Comparison of ENCODE assay signal across 23 cellular contexts in genomic region chr19:7820588-7820987, GRCh38. TPM values are rescaled to one million over a fixed set of nuclear protein-coding genes. Genes with fewer than 3 reads are reported as not detected.
DNase-seq lines count a peak whose midpoint lies in the region; ATAC-seq and TF ChIP-seq lines count a peak whose summit lies in the region.
"Had no signal": no experiment of that assay in that cellular context is flagged by ENCODE, and none has a peak within 500 bp of the region (broad histone marks: within the 10 kb centered on the region; RNA-seq: fewer than 3 reads in every experiment).

No MANE protein-coding gene starts in this region.

- intact Hi-C loops in spleen (cut with DNase I; ENCODE audit: low total_unique reads) (no loop called here), dorsolateral prefrontal cortex (cut with DNase I) (no loop called here)

- H4K20me1 ChIP-seq in DND-41 (ENCODE audit: insufficient read depth, low read length) = no peaks in the 10 kb centered on the region
- H4K20me1 ChIP-seq: BLaER1 had no signal

- no peak overlapping the region for H3K9ac ChIP-seq in DND-41 (ENCODE audit: low read depth, low read length)
- H3K9ac ChIP-seq: BLaER1, GM23248 had no signal

- no peak overlapping the region for H3K4me2 ChIP-seq in DND-41 (ENCODE audit: insufficient read depth, low read length)
- H3K4me2 ChIP-seq: BLaER1 had no signal

- H3K27me3 ChIP-seq in DND-41 (ENCODE audit: insufficient read depth, low read length, poor library complexity) (peaks cover 12% of the 10 kb centered on the region), spleen (replicated peaks in 1 of 7) (peaks cover 0 to 54% (median 0%) of the 10 kb centered on the region in 7 donors), dorsolateral prefrontal cortex (no peaks in the 10 kb centered on the region)
- H3K27me3 ChIP-seq: BLaER1 had no signal

- no peak overlapping the region for H3K4me3 ChIP-seq in DND-41 (ENCODE audit: low read depth in 1 of 2, low read length in 2 of 2)
- H3K4me3 ChIP-seq in spleen = no peak overlapping the region
- no peak overlapping the region for H3K4me3 ChIP-seq in dorsolateral prefrontal cortex
- H3K4me3 ChIP-seq: BLaER1, GM23248 had no signal

- TF ChIP-seq POLR2A in spleen (IDR thresholded peaks at IDR 0.05) = no peak

- ATAC-seq in DND-41 (ENCODE audit: insufficient read depth, low read depth) (peak; percentile 35; the same call in 1 of the 3 replicates), SK-N-SH treated with all-trans-retinoic acid at 6 μM for 48 hours (no peak; the same call in 2 of the 3 replicates)
- ATAC-seq: CD8-positive, alpha-beta T cell; HCT116 had no signal

- no peak overlapping the region for H2AFZ ChIP-seq in DND-41 (ENCODE audit: low read depth, low read length)
- H2AFZ ChIP-seq: GM23248 had no signal

- TF ChIP-seq CTCF in DND-41 (IDR thresholded peaks at IDR 0.05; ENCODE audit: borderline replicate concordance, extremely low read depth, low read length, poor library complexity, severe bottlenecking) = no peak
- TF ChIP-seq CTCF in spleen (IDR thresholded peaks at IDR 0.05 in 8 of 11, conservative IDR thresholded peaks at IDR 0.05 in 3 of 11) = no peak
- no peak for TF ChIP-seq CTCF in dorsolateral prefrontal cortex (IDR thresholded peaks at IDR 0.05 in 54 of 56, conservative IDR thresholded peaks at IDR 0.05 in 2 of 56; ENCODE audit: low read depth in 1 of 56, partially characterized antibody in 56 of 56)

- H3K4me1 ChIP-seq in DND-41 (ENCODE audit: insufficient read depth, low read length) (no peaks in the 10 kb centered on the region), spleen (peaks cover 0 to 3% (median under 1%) of the 10 kb centered on the region in 6 donors)
- H3K4me1 ChIP-seq: Caco-2 had no signal

- DNase-seq in DND-41 = no peak
- peak; percentile 30 for DNase-seq in OCI-M1 (lab: John Stamatoyannopoulos, UW)
- DNase-seq in spleen = peak; percentile 2
- no peak for DNase-seq in hypothalamus (lab: John Stamatoyannopoulos, UW)
- no peak for DNase-seq in substantia nigra (lab: John Stamatoyannopoulos, UW)
- DNase-seq in dorsolateral prefrontal cortex = no peak
- DNase-seq: Caco-2; CD4-positive, CD25-positive, alpha-beta regulatory T cell; CD8-positive, alpha-beta T cell; DMS79; GF-D8; GM23248; H9 had no signal

- H3K27ac ChIP-seq in DND-41 (ENCODE audit: low read length) = no peak overlapping the region
- H3K27ac ChIP-seq in spleen = no peak overlapping the region
- no peak overlapping the region for H3K27ac ChIP-seq in substantia nigra (ENCODE audit: low read depth, low read length, poor library complexity, severe bottlenecking)
- no peak overlapping the region for H3K27ac ChIP-seq in dorsolateral prefrontal cortex
- H3K27ac ChIP-seq: 22Rv1, BLaER1, C4-2B, GM23248 had no signal

- H3K36me3 ChIP-seq in DND-41 (ENCODE audit: insufficient read depth, low read length) (no peaks in the 10 kb centered on the region), spleen (no peaks in the 10 kb centered on the region)
- H3K36me3 ChIP-seq: BLaER1 had no signal

- WGBS in spleen, 5 donors = 40 to 51% (median 42%) methylated on average over 3 of the region's 3 CpGs

- H3K9me3 ChIP-seq in DND-41 (ENCODE audit: insufficient read depth, low read length, severe bottlenecking) (peaks cover 4% of the 10 kb centered on the region), spleen (peaks cover 0 to 35% (median 25%) of the 10 kb centered on the region in 8 donors)
- H3K9me3 ChIP-seq: Caco-2 had no signal

- H3K79me2 ChIP-seq in DND-41 (ENCODE audit: insufficient read depth, low read length) = no peaks in the 10 kb centered on the region

TF ChIP-seq in SK-N-SH treated with all-trans-retinoic acid at 6 μM for 48 hours, 23 proteins besides CTCF, POLR2A, EP300 and RAD21:
- peak; percentile 31; the same call in 1 of the 2 replicates for TF ChIP-seq TCF4 (CRISPR knock-in tag; IDR thresholded peaks at IDR 0.05; ENCODE audit: borderline replicate concordance)
- TF ChIP-seq ZFP3 (CRISPR knock-in tag; IDR thresholded peaks at IDR 0.05) = no peak
TF ChIP-seq in SK-N-SH treated with all-trans-retinoic acid at 6 μM for 48 hours: peak in this region for 1.

RNA-seq across cellular contexts. Expression of gene EVI5L, which starts 9.4 kb away (rescaled TPM):
- total RNA-seq in spleen (10 to 100 TPM in 5 of 7 donors, 1 to 10 TPM in 2; 8.6 to 22.8 (median 13.8) TPM), dorsolateral prefrontal cortex (10 to 100 TPM; 47.6 to 92.0 (median 62.5) TPM)
- 1 to 10 TPM; 3.7 to 9.3 (median 3.7) TPM for polyA plus RNA-seq in spleen

RNA-seq across cellular contexts. Expression of gene PRR36, which starts 53.6 kb away (rescaled TPM):
- total RNA-seq in spleen = under 1 TPM in 4 of 7 donors, not detected in 3; 0.09 to 0.43 (median 0.21) TPM
- polyA plus RNA-seq in spleen = under 1 TPM; 0.02 to 0.06 (median 0.06) TPM
- 10 to 100 TPM; 15.0 to 72.0 (median 46.3) TPM for total RNA-seq in dorsolateral prefrontal cortex
- total RNA-seq: B cell, Daoy, GM23248 had no signal
- polyA plus RNA-seq: AG04450, GM23248 had no signal

RNA-seq across cellular contexts. Expression of gene CLEC4M, which starts 57.5 kb away (rescaled TPM):
- total RNA-seq in spleen (1 to 10 TPM in 1 of 7 donors, under 1 TPM in 1, not detected in 5; 0.89 to 3.3 TPM), dorsolateral prefrontal cortex (1 to 10 TPM in 18 of 120 experiments, under 1 TPM in 60, not detected in 42; 0.16 to 3.1 (median 0.61) TPM)
- polyA plus RNA-seq in spleen = under 1 TPM in 2 of 3 donors, not detected in 1; 0.12 to 0.26 TPM
- total RNA-seq: Caco-2; CD4-positive, CD25-positive, alpha-beta regulatory T cell; CD8-positive, alpha-beta T cell; Daoy; G401; GM23248; H1; H9 had no signal
- polyA plus RNA-seq: AG04450, GM23248, H1 had no signal

Comparison
In these comparisons a context has a peak if more than half of its experiments do, and no peak if none do; other contexts are left out.
1. DNase-seq: peak in OCI-M1 (single experiment) and spleen (single experiment); none in DND-41 (single experiment), hypothalamus (0 of 51), substantia nigra (0 of 49) and dorsolateral prefrontal cortex (0 of 10).
2. RNA of gene PRR36, which starts 53.6 kb away (total RNA-seq): 15.0 to 72.0 TPM in dorsolateral prefrontal cortex; 0.09 to 0.43 TPM in spleen; every median in the first group is over 10 times any median in the second.